Comparison of ENCODE assay signal across 1 cellular context in genomic region chr6:169097336-169098052, GRCh38.
A peak's percentile ranks its signal among the peaks of the same experiment; 100 is the strongest.
TF ChIP-seq lines count a peak whose summit lies in the region.

No MANE protein-coding gene starts in this region.

TF ChIP-seq in IMR-90, 13 proteins besides CTCF, POLR2A, EP300 and RAD21 (continued from another document):
- TF ChIP-seq, protein P1, sequence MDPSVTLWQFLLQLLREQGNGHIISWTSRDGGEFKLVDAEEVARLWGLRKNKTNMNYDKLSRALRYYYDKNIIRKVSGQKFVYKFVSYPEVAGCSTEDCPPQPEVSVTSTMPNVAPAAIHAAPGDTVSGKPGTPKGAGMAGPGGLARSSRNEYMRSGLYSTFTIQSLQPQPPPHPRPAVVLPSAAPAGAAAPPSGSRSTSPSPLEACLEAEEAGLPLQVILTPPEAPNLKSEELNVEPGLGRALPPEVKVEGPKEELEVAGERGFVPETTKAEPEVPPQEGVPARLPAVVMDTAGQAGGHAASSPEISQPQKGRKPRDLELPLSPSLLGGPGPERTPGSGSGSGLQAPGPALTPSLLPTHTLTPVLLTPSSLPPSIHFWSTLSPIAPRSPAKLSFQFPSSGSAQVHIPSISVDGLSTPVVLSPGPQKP (IDR thresholded peaks at IDR 0.05; ENCODE audit: borderline replicate concordance, low read depth, low read length), result no peak
- TF ChIP-seq NFE2L2 (IDR thresholded peaks at IDR 0.05; ENCODE audit: low read depth, low read length) (peak; percentile 58; the same call in 1 of the 2 replicates), MXI1 (IDR thresholded peaks at IDR 0.05; ENCODE audit: borderline replicate concordance, low read depth, low read length) (0 out of 2 replicates have a peak, but pooled peaks have one; percentile 18)
- TF ChIP-seq, protein P2, sequence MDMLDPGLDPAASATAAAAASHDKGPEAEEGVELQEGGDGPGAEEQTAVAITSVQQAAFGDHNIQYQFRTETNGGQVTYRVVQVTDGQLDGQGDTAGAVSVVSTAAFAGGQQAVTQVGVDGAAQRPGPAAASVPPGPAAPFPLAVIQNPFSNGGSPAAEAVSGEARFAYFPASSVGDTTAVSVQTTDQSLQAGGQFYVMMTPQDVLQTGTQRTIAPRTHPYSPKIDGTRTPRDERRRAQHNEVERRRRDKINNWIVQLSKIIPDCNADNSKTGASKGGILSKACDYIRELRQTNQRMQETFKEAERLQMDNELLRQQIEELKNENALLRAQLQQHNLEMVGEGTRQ (IDR thresholded peaks at IDR 0.05; ENCODE audit: low read depth, low read length), result peak; percentile 52; the same call in 1 of the 2 replicates
